In genomic region chr19:43489310-43489709, GRCh38 we compare ENCODE assay signal across 2 cellular contexts.
TF ChIP-seq lines count a peak whose summit lies in the region.

No MANE protein-coding gene starts in this region.

TF ChIP-seq in liver, 16 proteins besides CTCF, POLR2A, EP300 and RAD21:
- TF ChIP-seq EGR1 (IDR thresholded peaks at IDR 0.05; ENCODE audit: low read depth in 2 of 2) = no peak
- no peak for TF ChIP-seq MAX (IDR thresholded peaks at IDR 0.05)
- TF ChIP-seq FOXA2 (IDR thresholded peaks at IDR 0.05) = no peak
- no peak for TF ChIP-seq SP1 (IDR thresholded peaks at IDR 0.05)
- no peak for TF ChIP-seq RXRA (IDR thresholded peaks at IDR 0.05)
- TF ChIP-seq ATF3 (IDR thresholded peaks at IDR 0.05) = no peak
- TF ChIP-seq HNF4A (conservative IDR thresholded peaks at IDR 0.05) = no peak

TF ChIP-seq in HepG2, 621 proteins besides CTCF, POLR2A, EP300 and RAD21:
- TF ChIP-seq JARID2 (CRISPR knock-in tag; IDR thresholded peaks at IDR 0.05; ENCODE audit: insufficient replicate concordance) = no peak
- TF ChIP-seq NFKB2 (CRISPR knock-in tag; IDR thresholded peaks at IDR 0.05; ENCODE audit: borderline replicate concordance) = no peak
- no peak for TF ChIP-seq ZNF543 (CRISPR knock-in tag; IDR thresholded peaks at IDR 0.05)
- TF ChIP-seq FOSL1 (CRISPR knock-in tag; IDR thresholded peaks at IDR 0.05; ENCODE audit: borderline replicate concordance) = no peak
- no peak for TF ChIP-seq ZNF530 (CRISPR knock-in tag; IDR thresholded peaks at IDR 0.05; ENCODE audit: low read depth)
- no peak for TF ChIP-seq RBM22 (optimal IDR thresholded peaks at IDR 0.05; ENCODE audit: low read length)
- no peak for TF ChIP-seq ZNF619 (CRISPR knock-in tag; IDR thresholded peaks at IDR 0.05)
- TF ChIP-seq SOX13 (IDR thresholded peaks at IDR 0.05) = no peak
- no peak for TF ChIP-seq SOX13 (CRISPR knock-in tag; conservative IDR thresholded peaks at IDR 0.05 in 1 of 2, IDR thresholded peaks at IDR 0.05 in 1 of 2)
